ENCODE assay signal across 8 cellular contexts in the genomic region with DNA sequence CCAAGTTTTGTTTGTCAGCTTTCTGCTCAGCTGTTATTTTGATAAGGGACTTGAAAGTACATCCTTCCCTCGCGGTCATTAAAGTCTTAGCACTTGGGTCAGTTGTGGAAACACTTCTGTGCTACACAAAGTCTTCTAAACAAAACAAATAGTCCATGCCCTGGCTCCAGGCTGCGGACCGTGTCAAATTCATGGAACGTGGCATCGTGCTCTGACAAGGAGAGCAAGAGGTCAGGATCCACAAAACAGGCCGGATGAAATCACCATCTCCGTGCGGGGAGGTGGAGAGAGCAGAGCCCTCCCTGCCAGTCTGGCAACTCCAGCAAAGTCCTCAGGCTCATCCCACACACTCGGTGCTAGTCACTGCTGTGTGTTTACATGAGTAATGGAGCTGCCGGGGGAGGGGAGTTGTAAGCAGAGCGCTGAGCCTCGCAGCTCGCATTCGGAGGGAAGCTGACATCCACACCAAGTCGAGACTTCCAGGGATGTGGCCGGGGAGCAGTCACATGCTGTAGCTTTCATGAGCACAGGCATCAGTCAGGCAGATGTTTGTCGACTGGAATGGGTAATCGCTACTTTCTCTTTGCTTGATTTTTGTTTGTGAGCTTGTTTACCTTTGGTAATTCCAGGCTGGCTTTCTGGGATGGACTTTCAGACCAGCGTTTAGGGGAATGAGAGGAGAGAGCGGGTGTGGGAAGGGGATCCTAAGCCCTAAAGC.
DNase-seq lines count a peak whose midpoint lies in the region; ATAC-seq and TF ChIP-seq lines count a peak whose summit lies in the region.

No MANE protein-coding gene starts in this region.

- peak; percentile 86 for DNase-seq in AG08396 (ENCODE audit: low spot score)
- peak; percentile 87 for DNase-seq in HPDE6-E6E7 (ENCODE audit: extremely low spot score)
- peak; percentile 18 to 77 (median 41) for DNase-seq in T-helper 1 cell
- DNase-seq in ascending aorta (ENCODE audit: low spot score in 2 of 2) = peak; percentile 79 to 96
- peak; percentile 85 to 91 (median 87) for DNase-seq in right cardiac atrium
- peak; percentile 81 for DNase-seq in pulmonary artery endothelial cell (ENCODE audit: low read depth, low spot score)
- peak in 1 of 2 donors; percentile 98 for DNase-seq in vagina (ENCODE audit: extremely low spot score in 2 of 2)

- no peak for TF ChIP-seq CTCF in ascending aorta (IDR thresholded peaks at IDR 0.05)
- TF ChIP-seq CTCF in vagina (IDR thresholded peaks at IDR 0.05) = no peak

- ATAC-seq in right cardiac atrium (peak; percentile 91 to 94), HG03571 (IDR thresholded peaks at IDR 0.05; ENCODE audit: unreplicated experiment) (no peak)

- H3K36me3 ChIP-seq in ascending aorta (peaks cover 21 to 29% of the 10 kb centered on the region in 2 donors), vagina (peaks cover 0 to 24% of the 10 kb centered on the region in 2 donors)

- intact Hi-C loops in ascending aorta (cut with DNase I) = loop anchor here (2.0 to 10.0 kb wide), 5 partner anchors 48 to 1086 kb away; partner anchors contain the start of gene NRBF2
- intact Hi-C loops in right cardiac atrium (cut with DNase I) = loop anchor here in 2 of 4 donors (5.0 kb wide), 2 partner anchors 33 to 147 kb away; partner anchors contain the start of gene ARID5B (in 1 of the 2)
- intact Hi-C loops in vagina (cut with DNase I) = no loop called here

- peak overlapping the region; percentile 56 to 78 for H3K4me3 ChIP-seq in ascending aorta
- H3K4me3 ChIP-seq in right cardiac atrium (ENCODE audit: low read length) = peak overlapping the region; percentile 93
- peak overlapping the region; percentile 61 to 63 for H3K4me3 ChIP-seq in vagina

- H3K4me1 ChIP-seq in ascending aorta (peaks cover 13 to 53% of the 10 kb centered on the region in 2 donors), right cardiac atrium (ENCODE audit: control insufficient read depth, insufficient read depth, low read length) (peaks cover 20% of the 10 kb centered on the region), vagina (peaks cover 78% of the 10 kb centered on the region)

- WGBS in right cardiac atrium = 13% methylated on average over 21 of the region's 21 CpGs

- H3K27ac ChIP-seq in ascending aorta (peak overlapping the region; percentile 95 to 97), right cardiac atrium (ENCODE audit: low read length) (peak overlapping the region; percentile 96), vagina (peak overlapping the region; percentile 97)

- no peaks in the 10 kb centered on the region for H3K27me3 ChIP-seq in ascending aorta
- H3K27me3 ChIP-seq in right cardiac atrium (ENCODE audit: control insufficient read depth, insufficient read depth) = no peaks in the 10 kb centered on the region
- no peaks in the 10 kb centered on the region for H3K27me3 ChIP-seq in vagina

- TF ChIP-seq POLR2A in vagina (IDR thresholded peaks at IDR 0.05) = peak in 1 of 2 donors; percentile 91

- H3K9me3 ChIP-seq in ascending aorta (no peaks in the 10 kb centered on the region), right cardiac atrium (ENCODE audit: control insufficient read depth, low read length) (no peaks in the 10 kb centered on the region), vagina (no peaks in the 10 kb centered on the region)
